Comparison of ENCODE assay signal across 1 cellular context in the genomic region with DNA sequence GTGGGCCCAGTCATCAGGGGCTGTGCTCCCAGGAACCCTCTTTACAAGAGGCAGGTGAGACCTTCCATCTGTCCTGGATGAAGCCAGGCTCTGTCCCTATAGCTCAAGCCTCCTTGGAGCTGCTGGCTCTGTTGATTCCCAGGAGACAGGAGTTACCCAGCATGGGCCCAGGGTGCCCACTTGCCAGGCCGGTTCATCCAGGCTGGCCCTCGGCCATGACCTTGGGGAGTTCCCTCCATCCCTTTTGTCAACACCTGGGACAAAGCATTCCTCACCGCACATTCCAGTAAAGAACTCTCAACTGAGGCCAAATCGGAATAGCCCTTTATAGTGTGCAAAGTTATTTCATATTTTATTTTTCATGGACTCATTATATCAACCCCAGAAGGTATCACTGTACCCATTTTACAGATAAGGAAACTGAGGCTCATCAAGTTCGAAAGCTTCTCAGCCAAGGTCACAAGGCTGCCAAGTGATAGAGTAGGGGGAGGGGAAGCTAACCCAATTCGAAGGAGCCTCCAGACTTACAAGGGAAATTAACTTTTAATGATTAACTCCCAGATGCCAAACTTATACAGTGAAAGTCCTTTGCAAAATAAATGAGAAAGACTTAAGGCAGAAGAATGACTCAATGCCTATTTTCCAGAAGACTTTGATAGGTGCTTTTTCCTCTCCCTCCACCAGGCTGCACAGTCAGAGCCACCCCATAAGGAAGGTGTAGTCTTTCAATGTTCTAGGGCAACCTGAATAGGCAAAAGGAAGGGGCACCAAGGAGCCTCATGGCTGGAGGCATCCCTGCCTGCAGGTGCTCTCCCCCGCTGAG.
TF ChIP-seq lines count a peak whose summit lies in the region.

No MANE protein-coding gene starts in this region.

TF ChIP-seq in K562, 482 proteins besides CTCF, POLR2A, EP300 and RAD21 (continued from another document):
- TF ChIP-seq, protein P1, sequence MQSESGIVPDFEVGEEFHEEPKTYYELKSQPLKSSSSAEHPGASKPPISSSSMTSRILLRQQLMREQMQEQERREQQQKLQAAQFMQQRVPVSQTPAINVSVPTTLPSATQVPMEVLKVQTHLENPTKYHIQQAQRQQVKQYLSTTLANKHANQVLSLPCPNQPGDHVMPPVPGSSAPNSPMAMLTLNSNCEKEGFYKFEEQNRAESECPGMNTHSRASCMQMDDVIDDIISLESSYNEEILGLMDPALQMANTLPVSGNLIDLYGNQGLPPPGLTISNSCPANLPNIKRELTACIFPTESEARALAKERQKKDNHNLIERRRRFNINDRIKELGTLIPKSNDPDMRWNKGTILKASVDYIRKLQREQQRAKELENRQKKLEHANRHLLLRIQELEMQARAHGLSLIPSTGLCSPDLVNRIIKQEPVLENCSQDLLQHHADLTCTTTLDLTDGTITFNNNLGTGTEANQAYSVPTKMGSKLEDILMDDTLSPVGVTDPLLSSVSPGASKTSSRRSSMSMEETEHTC (IDR thresholded peaks at IDR 0.05), result no peak
- no peak for TF ChIP-seq KDM4B (IDR thresholded peaks at IDR 0.05; ENCODE audit: borderline replicate concordance in 2 of 2, low read depth in 1 of 2)
TF ChIP-seq in K562: peak in this region for 9.
